16 cellular contexts compared by ENCODE assay signal in the genomic region with DNA sequence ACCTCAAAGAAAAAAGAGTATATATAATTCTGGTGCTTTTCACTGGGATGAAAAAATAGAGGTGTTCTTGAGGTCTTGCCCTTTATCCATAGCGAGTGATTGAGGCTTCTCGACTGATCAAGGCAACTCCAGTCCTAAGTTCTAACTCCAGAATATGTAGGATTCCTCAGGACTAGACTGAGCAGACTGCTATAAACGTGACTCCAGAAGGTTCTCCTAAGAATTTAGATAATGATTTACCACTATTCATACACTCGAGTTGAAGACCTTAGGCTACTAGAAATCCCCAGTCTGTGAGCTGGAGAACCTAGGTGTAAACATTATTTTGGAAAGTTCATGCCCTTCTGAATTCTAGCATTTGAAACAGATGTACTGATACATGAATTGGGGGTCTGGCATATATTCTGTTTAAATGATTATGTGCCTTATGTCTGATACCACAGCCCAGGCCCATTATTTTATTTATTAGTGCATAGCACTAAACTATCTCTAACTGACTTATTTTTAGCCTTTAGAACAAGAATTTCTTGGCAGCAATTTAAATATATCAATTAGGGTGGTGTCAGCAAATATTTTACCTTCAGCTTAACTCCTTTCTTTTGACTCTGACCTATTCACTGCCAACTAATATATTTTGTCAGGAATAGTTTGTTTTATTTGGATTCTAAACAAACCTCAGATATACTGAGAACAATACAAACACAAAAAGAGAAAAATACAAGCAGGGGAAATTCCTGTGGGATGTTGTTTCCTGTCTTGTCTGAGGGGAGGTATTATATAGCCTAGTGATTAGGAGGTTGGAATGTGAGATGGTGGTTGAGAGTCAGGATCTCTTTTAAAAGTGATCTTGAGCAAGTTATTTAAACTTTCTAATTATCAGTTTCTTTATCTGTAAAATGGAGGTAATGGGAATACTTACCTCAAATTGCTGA.
DNase-seq lines count a peak whose midpoint lies in the region; ATAC-seq and TF ChIP-seq lines count a peak whose summit lies in the region.
"Had no signal": no experiment of that assay in that cellular context is flagged by ENCODE, and none has a peak within 500 bp of the region (broad histone marks: within the 10 kb centered on the region; RNA-seq: fewer than 3 reads in every experiment).

No MANE protein-coding gene starts in this region.

- WGBS in aorta, 2 donors: 59 to 61% methylated on average over 4 of the region's 4 CpGs

- no peaks in the 10 kb centered on the region for H3K27me3 ChIP-seq in left lung
- H3K27me3 ChIP-seq in aorta (ENCODE audit: control insufficient read depth in 1 of 2, insufficient read depth in 2 of 2, low read length in 1 of 2): no peaks in the 10 kb centered on the region

- H3K9me3 ChIP-seq in left lung: no peaks in the 10 kb centered on the region
- no peaks in the 10 kb centered on the region for H3K9me3 ChIP-seq in aorta (ENCODE audit: control insufficient read depth, low read length)

- TF ChIP-seq CTCF in left lung (IDR thresholded peaks at IDR 0.05): no peak

- no peaks in the 10 kb centered on the region for H3K27me3 Mint-ChIP-seq in activated naive CD4-positive, alpha-beta T cell treated with anti-CD3 and anti-CD28 coated beads, Interleukin-2, amount 50 U/mL, for 24 hours
- H3K27me3 Mint-ChIP-seq: activated B cell treated with CpG ODN at 0.5 μM for 24 hours; central memory CD8-positive, alpha-beta T cell had no signal

- H3K27ac ChIP-seq in left lung: peak overlapping the region in 1 of 2 donors; percentile 13
- H3K27ac ChIP-seq in aorta (ENCODE audit: low read depth in 1 of 2, low read length in 2 of 2): no peak overlapping the region
- H3K27ac ChIP-seq: RWPE1 had no signal

- H3K36me3 Mint-ChIP-seq in activated naive CD4-positive, alpha-beta T cell treated with anti-CD3 and anti-CD28 coated beads, Interleukin-2, amount 50 U/mL, for 24 hours: peaks cover 6% of the 10 kb centered on the region

- intact Hi-C loops in left lung (cut with DNase I) (no loop called here), aorta (cut with DNase I) (no loop called here)

- H3K27ac Mint-ChIP-seq in activated naive CD4-positive, alpha-beta T cell treated with anti-CD3 and anti-CD28 coated beads, Interleukin-2, amount 50 U/mL, for 24 hours: peak overlapping the region; percentile 24
- H3K27ac Mint-ChIP-seq: activated B cell treated with CpG ODN at 0.5 μM for 24 hours had no signal

- peaks cover 0 to 8% of the 10 kb centered on the region in 2 donors for H3K36me3 ChIP-seq in left lung
- H3K36me3 ChIP-seq in aorta (ENCODE audit: control insufficient read depth in 1 of 2, insufficient read depth in 2 of 2, low read length in 1 of 2): no peaks in the 10 kb centered on the region

- H3K9me3 Mint-ChIP-seq in activated naive CD4-positive, alpha-beta T cell treated with anti-CD3 and anti-CD28 coated beads, Interleukin-2, amount 50 U/mL, for 24 hours: no peaks in the 10 kb centered on the region
- H3K9me3 Mint-ChIP-seq: activated B cell treated with CpG ODN at 0.5 μM for 24 hours; central memory CD8-positive, alpha-beta T cell had no signal

- ATAC-seq in left lung: peak; percentile 89
- ATAC-seq in aorta (ENCODE audit: low FRiP score): peak; percentile 15
- no peak for ATAC-seq in GM21528 (IDR thresholded peaks at IDR 0.05; ENCODE audit: low FRiP score, unreplicated experiment)
- ATAC-seq: GM12878 had no signal

- peaks cover 0 to 5% of the 10 kb centered on the region in 2 donors for H3K4me1 ChIP-seq in left lung
- H3K4me1 ChIP-seq in aorta (ENCODE audit: control insufficient read depth in 1 of 2, insufficient read depth in 2 of 2, low read length in 2 of 2): peaks cover 0 to 4% of the 10 kb centered on the region in 2 donors

- H3K4me3 ChIP-seq in left lung: no peak overlapping the region
- H3K4me3 ChIP-seq in aorta (ENCODE audit: low read length in 2 of 2): no peak overlapping the region
- H3K4me3 ChIP-seq: GM12878 had no signal

- DNase-seq in activated naive CD4-positive, alpha-beta T cell treated with Interleukin-2 at 50 U/mL for 16 hours: no peak
- DNase-seq in astrocyte of the hippocampus (ENCODE audit: low read depth, low spot score) (peak; percentile 61), left lung (no peak), aorta (no peak), NCI-H2107 treated with DMSO at 0.1 percent for 48 hours (lab: John Stamatoyannopoulos, UW; ENCODE audit: unreplicated experiment) (no peak)
- DNase-seq in activated CD4-positive, CD25-positive, alpha-beta regulatory T cell (lab: John Stamatoyannopoulos, UW): no peak
- DNase-seq: 8988T, activated B cell treated with CpG ODN at 0.5 μM for 24 hours, NCI-H2171 treated with DMSO at 0.1 percent for 48 hours, posterior cingulate gyrus, substantia nigra had no signal

- no peaks in the 10 kb centered on the region for H3K4me1 Mint-ChIP-seq in activated naive CD4-positive, alpha-beta T cell treated with anti-CD3 and anti-CD28 coated beads, Interleukin-2, amount 50 U/mL, for 24 hours
- H3K4me1 Mint-ChIP-seq: central memory CD8-positive, alpha-beta T cell had no signal

- H3K4me3 Mint-ChIP-seq in activated naive CD4-positive, alpha-beta T cell treated with anti-CD3 and anti-CD28 coated beads, Interleukin-2, amount 50 U/mL, for 24 hours: no peak overlapping the region
- H3K4me3 Mint-ChIP-seq: activated B cell treated with CpG ODN at 0.5 μM for 24 hours; central memory CD8-positive, alpha-beta T cell had no signal
